ENCODE assay signal across 19 cellular contexts in the genomic region with DNA sequence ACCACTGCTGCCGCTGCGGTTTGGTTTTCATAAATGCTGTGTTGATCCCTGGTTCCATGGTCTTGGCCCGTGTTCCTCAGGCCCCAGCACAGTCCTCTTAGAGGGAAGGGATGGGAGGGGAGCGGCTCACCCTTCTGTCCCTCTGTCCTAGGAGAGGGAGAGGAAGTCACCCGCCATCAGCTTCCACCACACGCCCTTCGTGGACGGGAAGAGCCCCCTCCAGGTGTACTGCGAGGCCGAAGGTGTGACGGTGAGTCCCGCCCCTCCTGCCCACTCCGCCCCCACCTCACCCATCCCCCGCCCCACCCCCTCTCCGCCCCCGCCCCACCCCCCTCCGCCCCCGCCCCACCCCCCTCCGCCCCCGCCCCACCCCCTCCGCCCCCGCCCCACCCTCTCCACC. TPM values are rescaled to one million over a fixed set of nuclear protein-coding genes. Genes with fewer than 3 reads are reported as not detected.
DNase-seq lines count a peak whose midpoint lies in the region; ATAC-seq and TF ChIP-seq lines count a peak whose summit lies in the region.
"Had no signal": no experiment of that assay in that cellular context is flagged by ENCODE, and none has a peak within 500 bp of the region (broad histone marks: within the 10 kb centered on the region; RNA-seq: fewer than 3 reads in every experiment).

No MANE protein-coding gene starts in this region.

- POLR2A ChIA-PET in Panc1 (lab: Charles Lee), result no interaction called here

- peak; percentile 23 for DNase-seq in DMS53 (lab: John Stamatoyannopoulos, UW)
- no peak for DNase-seq in DMS53 treated with DMSO at 0.1 percent for 48 hours (lab: John Stamatoyannopoulos, UW; ENCODE audit: unreplicated experiment)
- peak; percentile 4 for DNase-seq in BE2C
- no peak for DNase-seq in Panc1 (ENCODE audit: low read depth, low spot score)
- peak; percentile 44 for DNase-seq in glutamatergic neuron
- DNase-seq in kidney tubule cell (ENCODE audit: low spot score), result no peak
- DNase-seq in activated T-cell treated with anti-CD3 and anti-CD28 coated beads, Interleukin-2, amount 50 U/mL, for 48 hours, result no peak
- no peak for DNase-seq in activated CD4-positive, alpha-beta T cell treated with anti-CD3 and anti-CD28 coated beads for 1 hour
- DNase-seq: 8988T; CD8-positive, alpha-beta T cell; NCI-H187; NCI-H345; NCI-H526; NK-92 treated with Interleukin-12 subunit alpha and Interleukin-12 subunit beta, amount 100 ng/mL, for 24 hours; OCI-M1; RPMI8226; SJCRH30 had no signal

- in situ Hi-C loops in Panc1 (cut with HindIII; ENCODE audit: low pct_unique_long_range_greater_than_20kb, low sequenced_read_pairs), result no loop called here

- intact Hi-C loops in Panc1 (cut with micrococcal nuclease; ENCODE audit: unreplicated experiment), result no loop called here

- CTCF ChIA-PET in Panc1 (lab: Charles Lee), result no interaction called here

- BruUV-seq in Panc1 (replicated peaks; lab: Mats Ljungman, UMichigan), result no TSS peak

- H3K27ac ChIP-seq in Panc1 (ENCODE audit: low read length), result no peak overlapping the region
- H3K27ac ChIP-seq: SJCRH30 had no signal

- no peak for TF ChIP-seq CTCF in BE2C (IDR thresholded peaks at IDR 0.05; ENCODE audit: low read depth, low read length)
- TF ChIP-seq CTCF in Panc1 (IDR thresholded peaks at IDR 0.05), result no peak
- TF ChIP-seq CTCF in glutamatergic neuron (IDR thresholded peaks at IDR 0.05; ENCODE audit: partially characterized antibody, unreplicated experiment), result no peak

- H3K4me1 Mint-ChIP-seq in glutamatergic neuron (ENCODE audit: low read depth, unreplicated experiment), result no peaks in the 10 kb centered on the region
- H3K4me1 Mint-ChIP-seq: IgD-negative memory B cell had no signal

- H3K4me3 ChIP-seq in BE2C (ENCODE audit: low read depth, low read length) (no peak overlapping the region), Panc1 (ENCODE audit: low read depth in 2 of 2, low read length in 2 of 2) (no peak overlapping the region)
- H3K4me3 ChIP-seq: SJCRH30 had no signal

- H3K27ac Mint-ChIP-seq in glutamatergic neuron (ENCODE audit: unreplicated experiment), result no peak overlapping the region
- H3K27ac Mint-ChIP-seq: CD8-positive, alpha-beta T cell; IgD-negative memory B cell had no signal

- no peaks in the 10 kb centered on the region for H3K36me3 Mint-ChIP-seq in glutamatergic neuron (ENCODE audit: unreplicated experiment)
- H3K36me3 Mint-ChIP-seq: CD8-positive, alpha-beta T cell; IgD-negative memory B cell had no signal

- no peaks in the 10 kb centered on the region for H3K4me1 ChIP-seq in BE2C
- no peaks in the 10 kb centered on the region for H3K4me1 ChIP-seq in Panc1 (ENCODE audit: control insufficient read depth, insufficient read depth, low read length)
- H3K4me1 ChIP-seq: SJCRH30 had no signal

- peaks cover 3% of the 10 kb centered on the region for H3K27me3 Mint-ChIP-seq in glutamatergic neuron (ENCODE audit: unreplicated experiment)
- H3K27me3 Mint-ChIP-seq: IgD-negative memory B cell had no signal

- H3K9me3 ChIP-seq in BE2C, result no peaks in the 10 kb centered on the region
- H3K9me3 ChIP-seq in Panc1 (ENCODE audit: control insufficient read depth, insufficient read depth, low read depth, low read length), result no peaks in the 10 kb centered on the region
- H3K9me3 ChIP-seq: SJCRH30 had no signal

- H3K27me3 ChIP-seq in BE2C, result no peaks in the 10 kb centered on the region
- no peaks in the 10 kb centered on the region for H3K27me3 ChIP-seq in Panc1 (ENCODE audit: control insufficient read depth, insufficient read depth, low read length)
- H3K27me3 ChIP-seq: SJCRH30 had no signal

- no peaks in the 10 kb centered on the region for H3K9me3 Mint-ChIP-seq in glutamatergic neuron (ENCODE audit: unreplicated experiment)
- H3K9me3 Mint-ChIP-seq: CD8-positive, alpha-beta T cell; IgD-negative memory B cell had no signal

- ATAC-seq in Panc1, result peak; percentile 29; the same call in 1 of the 2 replicates
- ATAC-seq: CD8-positive, alpha-beta T cell had no signal

- no peak overlapping the region for H3K4me3 Mint-ChIP-seq in glutamatergic neuron (ENCODE audit: unreplicated experiment)
- H3K4me3 Mint-ChIP-seq: CD8-positive, alpha-beta T cell; IgD-negative memory B cell had no signal

- H3K36me3 ChIP-seq in BE2C (no peaks in the 10 kb centered on the region), Panc1 (ENCODE audit: control insufficient read depth, insufficient read depth, low read length) (no peaks in the 10 kb centered on the region)
- H3K36me3 ChIP-seq: SJCRH30 had no signal

RNA-seq across cellular contexts. Expression of gene DPYSL4, which starts 37.5 kb away (rescaled TPM):
- polyA plus RNA-seq in BE2C (2012; ENCODE audit: insufficient read depth, insufficient read length, low read depth), result 15.0 TPM
- total RNA-seq in Panc1 (2021; ENCODE audit: unreplicated experiment) (9.9 TPM), glutamatergic neuron (ENCODE audit: unreplicated experiment) (402 TPM)
- 18.0 TPM for polyA plus RNA-seq in Panc1 (2012; ENCODE audit: insufficient read length)
- total RNA-seq: HT1080, SJCRH30 had no signal
- polyA plus RNA-seq: IgD-negative memory B cell had no signal

Comparison
In these comparisons a context has a peak if more than half of its experiments do, and no peak if none do; other contexts are left out.
1. DNase-seq: peak in DMS53 (single experiment), BE2C (single experiment) and glutamatergic neuron (single experiment); none in DMS53 treated with DMSO at 0.1 percent for 48 hours (single experiment), Panc1 (single experiment), kidney tubule cell (single experiment), activated T-cell treated with anti-CD3 and anti-CD28 coated beads, Interleukin-2, amount 50 U/mL, for 48 hours (0 of 2) and activated CD4-positive, alpha-beta T cell treated with anti-CD3 and anti-CD28 coated beads for 1 hour (single experiment).
2. RNA of gene DPYSL4, which starts 37.5 kb away (total RNA-seq): 402 TPM in glutamatergic neuron (single experiment); 9.9 TPM in Panc1 (single experiment); every median in the first group is over 10 times any median in the second.